Comparison of ENCODE assay signal across 21 cellular contexts in genomic region chr19:47797996-47798903, GRCh38. TPM values are rescaled to one million over a fixed set of nuclear protein-coding genes. Genes with fewer than 3 reads are reported as not detected.
DNase-seq lines count a peak whose midpoint lies in the region; ATAC-seq, FAIRE-seq and TF ChIP-seq lines count a peak whose summit lies in the region.
"Had no signal": no experiment of that assay in that cellular context is flagged by ENCODE, and none has a peak within 500 bp of the region (broad histone marks: within the 10 kb centered on the region; RNA-seq: fewer than 3 reads in every experiment).

No MANE protein-coding gene starts in this region.

- TF ChIP-seq EP300 in H1 (IDR thresholded peaks at IDR 0.05; ENCODE audit: borderline replicate concordance in 1 of 2, low read depth in 2 of 2, low read length in 2 of 2): no peak

- H3K23me2 ChIP-seq in H1 (ENCODE audit: low read depth, low read length): no peaks in the 10 kb centered on the region

- no peak for TF ChIP-seq CTCF in GM23338 (conservative IDR thresholded peaks at IDR 0.05; ENCODE audit: low read depth in 2 of 2)
- TF ChIP-seq CTCF in PC-9 (conservative IDR thresholded peaks at IDR 0.05): no peak
- TF ChIP-seq CTCF in H1 (IDR thresholded peaks at IDR 0.05; ENCODE audit: control extremely low read depth in 1 of 3, insufficient read depth in 1 of 3, low read depth in 1 of 3, low read length in 3 of 3): no peak

- H4K5ac ChIP-seq in H1 (ENCODE audit: insufficient read length, low read depth, low read length): no peak overlapping the region

- 0 out of 2 replicates have a peak overlapping the region, but pooled peaks have one; percentile 10 for H3K18ac ChIP-seq in H1 (ENCODE audit: extremely low read depth, low read length)

- peaks cover 6% of the 10 kb centered on the region; the same call in 2 of the 3 replicates for H3K9me3 Mint-ChIP-seq in GM23338
- H3K9me3 Mint-ChIP-seq: CD4-positive, alpha-beta T cell had no signal

- no peaks in the 10 kb centered on the region for H3K79me1 ChIP-seq in H1 (ENCODE audit: low read depth, low read length)

- DNase-seq in GM23338 (ENCODE audit: low spot score): no peak
- DNase-seq in PC-9: no peak
- DNase-seq in H1 (ENCODE audit: low read depth in 1 of 2, low spot score in 2 of 2): no peak
- DNase-seq in urothelium cell line (ENCODE audit: low spot score): no peak
- DNase-seq in activated CD8-positive, alpha-beta memory T cell treated with anti-CD3 and anti-CD28 coated beads, Interleukin-2, amount 50 U/mL, for 48 hours: no peak
- DNase-seq in effector CD4-positive, alpha-beta T cell: no peak
- DNase-seq: AML-193; Caco-2; CD4-positive, alpha-beta T cell; DMS79 treated with DMSO at 0.1 percent for 48 hours; GOT3; H9 had no signal

- H4K91ac ChIP-seq in H1 (replicated peaks; ENCODE audit: insufficient read length, low read length): no peak overlapping the region

- H3K4me1 Mint-ChIP-seq in GM23338: no peaks in the 10 kb centered on the region

- CTCF ChIA-PET in PC-9 (lab: Charles Lee) (no interaction called here), H1 (lab: Charles Lee; ENCODE audit: partially characterized antibody) (interaction anchor here (0.8 to 1.5 kb wide), 4 partner anchors 16 to 84 kb away, joined by 3 to 8 read pairs (median 4); no protein-coding TSS in a partner anchor)

- no peaks in the 10 kb centered on the region for H3K36me3 ChIP-seq in GM23338 (ENCODE audit: insufficient read depth)
- H3K36me3 ChIP-seq in PC-9 (ENCODE audit: low read depth): no peaks in the 10 kb centered on the region
- H3K36me3 ChIP-seq in H1 (ENCODE audit: control insufficient read depth in 2 of 4, insufficient read depth in 4 of 4, low read length in 3 of 4): no peaks in the 10 kb centered on the region

- no peak overlapping the region for H2BK15ac ChIP-seq in H1 (ENCODE audit: low read length)

- H3K4me1 ChIP-seq in GM23338 (ENCODE audit: insufficient read depth): no peaks in the 10 kb centered on the region
- H3K4me1 ChIP-seq in PC-9 (replicated peaks; ENCODE audit: insufficient read depth): no peaks in the 10 kb centered on the region
- no peaks in the 10 kb centered on the region for H3K4me1 ChIP-seq in H1 (replicated peaks in 1 of 4; ENCODE audit: control insufficient read depth in 3 of 4, insufficient read depth in 4 of 4, low read length in 3 of 4)
- H3K4me1 ChIP-seq: Caco-2 had no signal

- H3K9me3 ChIP-seq in PC-9 (ENCODE audit: insufficient read depth, low read depth): no peaks in the 10 kb centered on the region
- no peaks in the 10 kb centered on the region for H3K9me3 ChIP-seq in H1 (ENCODE audit: insufficient read depth in 2 of 2, low read depth in 1 of 2, low read length in 1 of 2)
- H3K9me3 ChIP-seq: Caco-2 had no signal

- POLR2A ChIA-PET in PC-9 (lab: Charles Lee; ENCODE audit: unreplicated experiment): no interaction called here
- POLR2A ChIA-PET in H1 (lab: Charles Lee; ENCODE audit: partially characterized antibody): interaction anchor here (1.1 to 1.6 kb wide), 2 partner anchors 10 to 42 kb away, joined by 4 to 7 read pairs; no protein-coding TSS in a partner anchor

- H3K4ac ChIP-seq in H1 (replicated peaks; ENCODE audit: insufficient read length, low read depth, low read length): no peak overlapping the region

- H3K4me3 ChIP-seq in GM23338 (no peak overlapping the region), PC-9 (no peak overlapping the region), H1 (ENCODE audit: extremely low read depth in 1 of 4, insufficient read depth in 2 of 4, low read depth in 3 of 4, low read length in 4 of 4) (no peak overlapping the region)
- H3K4me3 ChIP-seq: GM12878 had no signal

- TF ChIP-seq RAD21 in H1 (IDR thresholded peaks at IDR 0.05 in 1 of 2, conservative IDR thresholded peaks at IDR 0.05 in 1 of 2; ENCODE audit: low read depth in 2 of 2, low read length in 2 of 2): no peak

- ATAC-seq in GM23338: no peak
- no peak for ATAC-seq in GM19463 (IDR thresholded peaks at IDR 0.05; ENCODE audit: unreplicated experiment)
- no peak for ATAC-seq in HG03045 (IDR thresholded peaks at IDR 0.05; ENCODE audit: unreplicated experiment)
- ATAC-seq: GM12878 had no signal

- no peak overlapping the region for H3K56ac ChIP-seq in H1 (replicated peaks; ENCODE audit: insufficient read length, low read depth, low read length)

- H3K9me2 ChIP-seq in GM23338 (ENCODE audit: insufficient read depth): no peaks in the 10 kb centered on the region
- H3K9me2 ChIP-seq in PC-9 (ENCODE audit: insufficient read depth): no peaks in the 10 kb centered on the region

- H3K4me2 ChIP-seq in GM23338: no peak overlapping the region
- H3K4me2 ChIP-seq in PC-9: no peak overlapping the region
- H3K4me2 ChIP-seq in H1 (ENCODE audit: insufficient read depth in 1 of 2, low read depth in 2 of 2, low read length in 2 of 2): no peak overlapping the region
- H3K4me2 ChIP-seq: KMS-11 had no signal

- H2BK12ac ChIP-seq in H1 (ENCODE audit: low read depth, low read length): no peak overlapping the region

- H3K9ac ChIP-seq in H1 (replicated peaks in 1 of 4; ENCODE audit: extremely low read depth in 1 of 4, low read depth in 3 of 4, low read length in 3 of 4): no peak overlapping the region
- H3K9ac ChIP-seq: KMS-11 had no signal

- H2AK5ac ChIP-seq in H1 (ENCODE audit: low read depth, low read length): no peak overlapping the region

- no peak for FAIRE-seq in H1 (lab: Jason Lieb, UNC)
- FAIRE-seq in urothelium cell line (lab: Jason Lieb, UNC): peak; percentile 20
- FAIRE-seq: A204.1, GM12878, GM19239 had no signal

- H3K27me3 ChIP-seq in GM23338 (ENCODE audit: insufficient read depth): no peaks in the 10 kb centered on the region
- 0 out of 2 replicates have a peak, but pooled peaks cover 7% of the 10 kb centered on the region for H3K27me3 ChIP-seq in PC-9 (ENCODE audit: insufficient read depth, low read depth)
- H3K27me3 ChIP-seq in H1 (replicated peaks in 1 of 4; ENCODE audit: control insufficient read depth in 3 of 4, extremely low read depth in 1 of 4, insufficient read depth in 3 of 4, low read length in 3 of 4): no peaks in the 10 kb centered on the region

- H3K27ac ChIP-seq in GM23338 (ENCODE audit: low read depth) (no peak overlapping the region), PC-9 (no peak overlapping the region), H1 (ENCODE audit: low read depth, low read length) (no peak overlapping the region)
- H3K27ac ChIP-seq: C4-2B, KMS-11 had no signal

- H2BK120ac ChIP-seq in H1 (replicated peaks; ENCODE audit: low read depth, low read length): no peak overlapping the region

- H3K4me3 Mint-ChIP-seq in GM23338: no peak overlapping the region
- H3K4me3 Mint-ChIP-seq: CD4-positive, alpha-beta T cell had no signal

- peak overlapping the region; percentile 78; the same call in 1 of the 2 replicates for H2AFZ ChIP-seq in GM23338
- H2AFZ ChIP-seq in PC-9: peak overlapping the region; percentile 49; the same call in 1 of the 2 replicates
- H2AFZ ChIP-seq in H1 (ENCODE audit: low read length): 0 out of 2 replicates have a peak overlapping the region, but pooled peaks have one; percentile 7

- H3F3A ChIP-seq in GM23338 (replicated peaks; ENCODE audit: low read depth) (no peaks in the 10 kb centered on the region), PC-9 (ENCODE audit: insufficient read depth, low read depth) (no peaks in the 10 kb centered on the region)

- no peak overlapping the region for H3K14ac ChIP-seq in H1 (ENCODE audit: insufficient read length)

- no peak overlapping the region; the same call in 1 of the 2 replicates for H4K8ac ChIP-seq in H1 (ENCODE audit: extremely low read depth, insufficient read depth, low read length)

- TF ChIP-seq POLR2A in H1 (IDR thresholded peaks at IDR 0.05; ENCODE audit: control extremely low read depth in 1 of 2, low read depth in 2 of 2, low read length in 2 of 2): no peak

- H3K79me2 ChIP-seq in GM23338 (replicated peaks; ENCODE audit: insufficient read depth) (no peaks in the 10 kb centered on the region), PC-9 (ENCODE audit: low read depth) (no peaks in the 10 kb centered on the region), H1 (ENCODE audit: control insufficient read depth in 1 of 2, insufficient read depth in 2 of 2, low read length in 2 of 2) (no peaks in the 10 kb centered on the region)

- H2BK20ac ChIP-seq in H1 (ENCODE audit: low read length): no peak overlapping the region

- no TSS peak for BruUV-seq in PC-9 (replicated peaks; lab: Mats Ljungman, UMichigan)

- H3K27ac Mint-ChIP-seq in GM23338: no peak overlapping the region
- H3K27ac Mint-ChIP-seq: CD4-positive, alpha-beta T cell; H9 had no signal

- no peaks in the 10 kb centered on the region; the same call in 2 of the 3 replicates for H3K36me3 Mint-ChIP-seq in GM23338 (ENCODE audit: low read depth)

- 84% methylated on average over 14 of the region's 14 CpGs; no CpG with 5 or more reads in 1 of the 2 experiments for WGBS in H1 (ENCODE audit: extremely low coverage in 1 of 2, insufficient coverage in 1 of 2, insufficient read length in 1 of 2, insufficient replicate concordance in 2 of 2, low coverage in 1 of 2, low lambda C conversion rate in 2 of 2, missing lambda C conversion rate in 1 of 2), 2 experiments

- intact Hi-C loops in PC-9 (cut with micrococcal nuclease; ENCODE audit: unreplicated experiment): loop anchor here (10.0 kb wide), 1 partner anchor 67 kb away; no protein-coding TSS in a partner anchor

- H4K20me1 ChIP-seq in GM23338 (replicated peaks; ENCODE audit: insufficient read depth): no peaks in the 10 kb centered on the region
- no peaks in the 10 kb centered on the region for H4K20me1 ChIP-seq in PC-9 (ENCODE audit: insufficient read depth)
- no peaks in the 10 kb centered on the region for H4K20me1 ChIP-seq in H1 (replicated peaks in 1 of 2; ENCODE audit: control insufficient read depth in 1 of 2, insufficient read depth in 2 of 2, low read length in 2 of 2)

- H2BK5ac ChIP-seq in H1 (ENCODE audit: low read depth, low read length): no peak overlapping the region

- no peak overlapping the region for H3K23ac ChIP-seq in H1 (ENCODE audit: insufficient read length)

- H3K27me3 Mint-ChIP-seq in GM23338 (ENCODE audit: insufficient read depth, low read depth, poor library complexity): peaks cover 2% of the 10 kb centered on the region

RNA-seq across cellular contexts. Expression of gene TPRX1, which starts 6.1 kb away (rescaled TPM):
- 0.19 and 0.28 TPM in 2 replicates for total RNA-seq in GM23338 (2014; rRNA removed; shearing (Covaris generic))
- polyA plus RNA-seq in GM23338 (2016; fragmentation: Nextera tagmentation; extraction: Ambion mirVana) (0.14 TPM in 1 of 2 replicates, not detected in the other), H1 (2011; rRNA removed) (0.03 and 0.05 TPM in 2 replicates)
- not detected in 2 replicates for total RNA-seq in PC-9 (2021)
- total RNA-seq in H1 (2021; fragmentation: NEBNext Ultra II Directional; extraction: Animal tissue kit (Norgen Biotek cat#: 25700)): not detected in 2 replicates
- not detected for polyA plus RNA-seq in H1 (2011; cell fraction: cytosol; rRNA removed)
- polyA plus RNA-seq in H1 (2011; cell fraction: nucleus; rRNA removed): not detected
- polyA plus RNA-seq in H1 (2012, experiment 1 of 2): not detected in 4 replicates
- not detected for polyA plus RNA-seq in H1 (2012, experiment 2 of 2)
- polyA plus RNA-seq in H1 (2013, experiment 1 of 2): 0.04 TPM
- 0.04 TPM for polyA plus RNA-seq in H1 (2013, experiment 2 of 2)
- not detected in 2 replicates for polyA minus RNA-seq in H1 (2011; rRNA and poly(A)+ RNA removed)
- not detected for polyA minus RNA-seq in H1 (2011; cell fraction: cytosol; rRNA and poly(A)+ RNA removed)
- not detected for polyA minus RNA-seq in H1 (2011; cell fraction: nucleus; rRNA and poly(A)+ RNA removed)
- total RNA-seq: Caco-2; CD4-positive, alpha-beta T cell; GM12878; H9; HT-29 had no signal
- polyA plus RNA-seq: BJ, GM12878 had no signal

RNA-seq across cellular contexts. Expression of gene SELENOW, which starts 19.7 kb away (rescaled TPM):
- 524 and 558 TPM in 2 replicates for total RNA-seq in GM23338 (2014; rRNA removed; shearing (Covaris generic))
- polyA plus RNA-seq in GM23338 (2016; fragmentation: Nextera tagmentation; extraction: Ambion mirVana) (811 and 820 TPM in 2 replicates), H1 (2011; rRNA removed) (588 and 709 TPM in 2 replicates)
- 186 TPM in 2 replicates for total RNA-seq in PC-9 (2021)
- total RNA-seq in H1 (2021; fragmentation: NEBNext Ultra II Directional; extraction: Animal tissue kit (Norgen Biotek cat#: 25700)): 361 and 371 TPM in 2 replicates
- polyA plus RNA-seq in H1 (2011; cell fraction: cytosol; rRNA removed): 652 TPM
- polyA plus RNA-seq in H1 (2011; cell fraction: nucleus; rRNA removed): 471 TPM
- polyA plus RNA-seq in H1 (2012, experiment 1 of 2): 211 to 357 TPM (median 346 TPM) in 4 replicates
- 655 TPM for polyA plus RNA-seq in H1 (2012, experiment 2 of 2)
- polyA plus RNA-seq in H1 (2013, experiment 1 of 2): 479 TPM
- polyA plus RNA-seq in H1 (2013, experiment 2 of 2): 488 TPM
- polyA minus RNA-seq in H1 (2011; rRNA and poly(A)+ RNA removed): 94.3 and 112 TPM in 2 replicates
- polyA minus RNA-seq in H1 (2011; cell fraction: cytosol; rRNA and poly(A)+ RNA removed): 88.6 TPM
- polyA minus RNA-seq in H1 (2011; cell fraction: nucleus; rRNA and poly(A)+ RNA removed): 76.1 TPM

RNA-seq across cellular contexts. Expression of gene CRX, which starts 23.5 kb away (rescaled TPM):
- not detected in 2 replicates for total RNA-seq in GM23338 (2014; rRNA removed; shearing (Covaris generic))
- polyA plus RNA-seq in GM23338 (2016; fragmentation: Nextera tagmentation; extraction: Ambion mirVana) (0.07 and 0.15 TPM in 2 replicates), H1 (2011; rRNA removed) (0.06 and 0.08 TPM in 2 replicates)
- not detected in 2 replicates for total RNA-seq in PC-9 (2021)
- not detected in 2 replicates for total RNA-seq in H1 (2021; fragmentation: NEBNext Ultra II Directional; extraction: Animal tissue kit (Norgen Biotek cat#: 25700))
- 0.04 TPM for polyA plus RNA-seq in H1 (2011; cell fraction: cytosol; rRNA removed)
- polyA plus RNA-seq in H1 (2011; cell fraction: nucleus; rRNA removed): 0.03 TPM
- polyA plus RNA-seq in H1 (2012, experiment 1 of 2): 0.08 to 0.24 TPM (median 0.23 TPM) in 3 of 4 replicates, not detected in the other
- polyA plus RNA-seq in H1 (2012, experiment 2 of 2): 0.08 TPM
- polyA plus RNA-seq in H1 (2013, experiment 1 of 2): 0.02 TPM
- polyA plus RNA-seq in H1 (2013, experiment 2 of 2): not detected
- polyA minus RNA-seq in H1 (2011; rRNA and poly(A)+ RNA removed): 0.06 and 0.07 TPM in 2 replicates
- not detected for polyA minus RNA-seq in H1 (2011; cell fraction: cytosol; rRNA and poly(A)+ RNA removed)
- polyA minus RNA-seq in H1 (2011; cell fraction: nucleus; rRNA and poly(A)+ RNA removed): not detected
- total RNA-seq: Caco-2; CD4-positive, alpha-beta T cell; GM12878; HT-29 had no signal
- polyA plus RNA-seq: BJ, GM12878 had no signal

RNA-seq across cellular contexts. Expression of gene NOP53, which starts 52.9 kb away (rescaled TPM):
- 151 and 167 TPM in 2 replicates for total RNA-seq in GM23338 (2014; rRNA removed; shearing (Covaris generic))
- polyA plus RNA-seq in GM23338 (2016; fragmentation: Nextera tagmentation; extraction: Ambion mirVana) (192 and 211 TPM in 2 replicates), H1 (2011; rRNA removed) (107 and 220 TPM in 2 replicates)
- 225 and 296 TPM in 2 replicates for total RNA-seq in PC-9 (2021)
- 245 and 262 TPM in 2 replicates for total RNA-seq in H1 (2021; fragmentation: NEBNext Ultra II Directional; extraction: Animal tissue kit (Norgen Biotek cat#: 25700))
- 290 TPM for polyA plus RNA-seq in H1 (2011; cell fraction: cytosol; rRNA removed)
- polyA plus RNA-seq in H1 (2011; cell fraction: nucleus; rRNA removed): 223 TPM
- 377 to 540 TPM (median 444 TPM) in 4 replicates for polyA plus RNA-seq in H1 (2012, experiment 1 of 2)
- 373 TPM for polyA plus RNA-seq in H1 (2012, experiment 2 of 2)
- 261 TPM for polyA plus RNA-seq in H1 (2013, experiment 1 of 2)
- 273 TPM for polyA plus RNA-seq in H1 (2013, experiment 2 of 2)
- 54.9 and 63.7 TPM in 2 replicates for polyA minus RNA-seq in H1 (2011; rRNA and poly(A)+ RNA removed)
- 173 TPM for polyA minus RNA-seq in H1 (2011; cell fraction: cytosol; rRNA and poly(A)+ RNA removed)
- 99.3 TPM for polyA minus RNA-seq in H1 (2011; cell fraction: nucleus; rRNA and poly(A)+ RNA removed)

Comparison
In these comparisons a context has a peak if more than half of its experiments do, and no peak if none do; other contexts are left out.
1. H2AFZ ChIP-seq: peak in every context shown above with its lines; median percentile 78 in GM23338; 49 in PC-9; 7 in H1.